ENCODE assay signal across 10 cellular contexts in the genomic region with DNA sequence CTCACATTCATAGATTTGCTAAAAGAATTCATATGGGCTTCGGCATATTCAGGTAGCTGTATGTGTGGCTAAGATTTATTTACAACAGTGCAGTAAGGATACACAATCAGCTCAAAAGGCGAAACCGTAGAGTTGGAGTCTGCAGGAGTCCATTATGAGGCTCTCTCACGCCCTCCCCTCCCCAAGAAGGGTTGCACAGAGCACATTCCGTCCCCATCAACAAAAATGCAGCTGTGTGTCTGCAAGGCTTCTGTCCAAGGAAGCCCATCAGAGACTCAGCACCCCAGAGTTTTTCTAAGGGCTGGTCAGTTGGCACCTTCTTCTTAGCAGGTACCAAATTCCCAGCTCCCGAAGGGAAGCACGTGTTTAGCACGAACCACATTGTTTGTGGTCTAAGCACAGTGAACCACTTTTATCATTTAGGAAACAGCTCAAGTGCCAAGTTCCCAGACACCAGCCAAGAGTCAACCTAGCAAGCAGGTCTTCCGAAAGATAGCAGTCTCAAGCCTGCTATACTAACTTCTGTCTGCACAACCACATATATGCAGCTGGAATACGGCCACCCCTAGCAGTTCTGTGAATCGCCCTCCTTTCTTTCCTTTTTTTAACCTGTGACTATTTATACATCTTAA. TPM values are rescaled to one million over a fixed set of nuclear protein-coding genes. Genes with fewer than 3 reads are reported as not detected.
DNase-seq lines count a peak whose midpoint lies in the region; ATAC-seq, FAIRE-seq and TF ChIP-seq lines count a peak whose summit lies in the region.
"Had no signal": no experiment of that assay in that cellular context is flagged by ENCODE, and none has a peak within 500 bp of the region (broad histone marks: within the 10 kb centered on the region; RNA-seq: fewer than 3 reads in every experiment).

No MANE protein-coding gene starts in this region.

- H2AFZ ChIP-seq in neuron (ENCODE audit: low read depth, low read length): peak overlapping the region; percentile 7

- H3K4me3 Mint-ChIP-seq in activated T-cell treated with anti-CD3 and anti-CD28 coated beads, Interleukin-2, amount 50 U/mL, for 72 hours: no peak overlapping the region
- H3K4me3 Mint-ChIP-seq: B cell had no signal

- peaks cover 13% of the 10 kb centered on the region for H3K4me1 Mint-ChIP-seq in activated T-cell treated with anti-CD3 and anti-CD28 coated beads, Interleukin-2, amount 50 U/mL, for 72 hours (ENCODE audit: low read depth)

- TF ChIP-seq POLR2A in esophagus squamous epithelium (IDR thresholded peaks at IDR 0.05): no peak

- H3K27me3 Mint-ChIP-seq in activated T-cell treated with anti-CD3 and anti-CD28 coated beads, Interleukin-2, amount 50 U/mL, for 72 hours (ENCODE audit: low read depth): no peaks in the 10 kb centered on the region

- H3K27ac ChIP-seq in esophagus squamous epithelium (peak overlapping the region; percentile 53 to 83 (median 78)), small intestine (ENCODE audit: low read depth in 1 of 2, low read length in 1 of 2) (peak overlapping the region in 1 of 2 donors; percentile 77)

- peaks cover 8 to 9% of the 10 kb centered on the region in 2 donors for H3K9me3 Mint-ChIP-seq in activated T-cell treated with anti-CD3 and anti-CD28 coated beads, Interleukin-2, amount 50 U/mL, for 72 hours

- no peak overlapping the region for H3K4me3 ChIP-seq in esophagus squamous epithelium
- no peak overlapping the region for H3K4me3 ChIP-seq in neuron (ENCODE audit: low read length)
- H3K4me3 ChIP-seq in small intestine (ENCODE audit: low read depth in 1 of 2, low read length in 2 of 2): no peak overlapping the region
- H3K4me3 ChIP-seq: tibial artery had no signal

- peak; percentile 27 for DNase-seq in ACHN
- DNase-seq in esophagus squamous epithelium (lab: John Stamatoyannopoulos, UW): no peak
- no peak for DNase-seq in small intestine
- DNase-seq in activated T-cell treated with anti-CD3 and anti-CD28 coated beads, Interleukin-2, amount 50 U/mL, for 72 hours: no peak

- ATAC-seq in SK-N-SH treated with all-trans-retinoic acid at 6 μM for 48 hours (peak; percentile 2; the same call in 2 of the 3 replicates), HG02885 (IDR thresholded peaks at IDR 0.05; ENCODE audit: poor library complexity, unreplicated experiment) (no peak), HG02642 (IDR thresholded peaks at IDR 0.05; ENCODE audit: poor library complexity, unreplicated experiment) (no peak)
- ATAC-seq in activated T-cell treated with anti-CD3 and anti-CD28 coated beads, Interleukin-2, amount 50 U/mL, for 72 hours (replicated peaks in 1 of 2): no peak

- in situ Hi-C loops in ACHN (cut with HindIII; ENCODE audit: low pct_ligation_motif_present, low pct_unique_long_range_greater_than_20kb, low sequenced_read_pairs): no loop called here

- no peak for FAIRE-seq in small intestine (lab: Jason Lieb, UNC)

- intact Hi-C loops in esophagus squamous epithelium (cut with DNase I): no loop called here

- 61 to 67% methylated on average over 8 to 9 of the region's 11 CpGs for WGBS in esophagus squamous epithelium, 2 donors
- WGBS in small intestine, 3 donors: 66 to 85% (median 84%) methylated on average over 11 of the region's 11 CpGs

- H3K27ac Mint-ChIP-seq in activated T-cell treated with anti-CD3 and anti-CD28 coated beads, Interleukin-2, amount 50 U/mL, for 72 hours: no peak overlapping the region
- H3K27ac Mint-ChIP-seq: B cell had no signal

- H3K36me3 Mint-ChIP-seq in activated T-cell treated with anti-CD3 and anti-CD28 coated beads, Interleukin-2, amount 50 U/mL, for 72 hours (ENCODE audit: insufficient read depth in 2 of 2): peaks cover 11 to 13% of the 10 kb centered on the region in 2 donors

- H3K9me3 ChIP-seq in esophagus squamous epithelium: peaks cover 0 to 3% (median 0%) of the 10 kb centered on the region in 3 donors
- peaks cover 3% of the 10 kb centered on the region for H3K9me3 ChIP-seq in neuron (ENCODE audit: low read length)
- no peaks in the 10 kb centered on the region for H3K9me3 ChIP-seq in small intestine (ENCODE audit: control insufficient read depth, low read depth)
- H3K9me3 ChIP-seq: tibial artery had no signal

- H3K27me3 ChIP-seq in esophagus squamous epithelium (no peaks in the 10 kb centered on the region), neuron (ENCODE audit: insufficient read depth, low read length) (no peaks in the 10 kb centered on the region), small intestine (ENCODE audit: control insufficient read depth in 2 of 2, insufficient read depth in 2 of 2, low read length in 2 of 2) (no peaks in the 10 kb centered on the region)
- H3K27me3 ChIP-seq: tibial artery had no signal

- no peaks in the 10 kb centered on the region for H3K36me3 ChIP-seq in esophagus squamous epithelium
- no peaks in the 10 kb centered on the region for H3K36me3 ChIP-seq in neuron (ENCODE audit: insufficient read depth, low read length)
- no peaks in the 10 kb centered on the region for H3K36me3 ChIP-seq in small intestine (ENCODE audit: control insufficient read depth in 2 of 2, insufficient read depth in 2 of 2, low read length in 2 of 2)
- H3K36me3 ChIP-seq: tibial artery had no signal

- peaks cover 10 to 34% (median 26%) of the 10 kb centered on the region in 3 donors for H3K4me1 ChIP-seq in esophagus squamous epithelium
- peaks cover 52% of the 10 kb centered on the region for H3K4me1 ChIP-seq in neuron (ENCODE audit: insufficient read depth, low read length)
- H3K4me1 ChIP-seq in small intestine (ENCODE audit: control insufficient read depth in 2 of 2, insufficient read depth in 1 of 2, low read depth in 1 of 2, low read length in 1 of 2): no peaks in the 10 kb centered on the region

- TF ChIP-seq CTCF in esophagus squamous epithelium (IDR thresholded peaks at IDR 0.05): no peak

TF ChIP-seq in SK-N-SH treated with all-trans-retinoic acid at 6 μM for 48 hours, 23 proteins besides CTCF, POLR2A, EP300 and RAD21:
- TF ChIP-seq GLIS3 (CRISPR knock-in tag; IDR thresholded peaks at IDR 0.05) (no peak), TCF4 (CRISPR knock-in tag; IDR thresholded peaks at IDR 0.05; ENCODE audit: borderline replicate concordance) (no peak), ARNTL (CRISPR knock-in tag; IDR thresholded peaks at IDR 0.05; ENCODE audit: borderline replicate concordance, low read depth) (no peak), ZFP3 (CRISPR knock-in tag; IDR thresholded peaks at IDR 0.05) (no peak)
- TF ChIP-seq, protein P1, sequence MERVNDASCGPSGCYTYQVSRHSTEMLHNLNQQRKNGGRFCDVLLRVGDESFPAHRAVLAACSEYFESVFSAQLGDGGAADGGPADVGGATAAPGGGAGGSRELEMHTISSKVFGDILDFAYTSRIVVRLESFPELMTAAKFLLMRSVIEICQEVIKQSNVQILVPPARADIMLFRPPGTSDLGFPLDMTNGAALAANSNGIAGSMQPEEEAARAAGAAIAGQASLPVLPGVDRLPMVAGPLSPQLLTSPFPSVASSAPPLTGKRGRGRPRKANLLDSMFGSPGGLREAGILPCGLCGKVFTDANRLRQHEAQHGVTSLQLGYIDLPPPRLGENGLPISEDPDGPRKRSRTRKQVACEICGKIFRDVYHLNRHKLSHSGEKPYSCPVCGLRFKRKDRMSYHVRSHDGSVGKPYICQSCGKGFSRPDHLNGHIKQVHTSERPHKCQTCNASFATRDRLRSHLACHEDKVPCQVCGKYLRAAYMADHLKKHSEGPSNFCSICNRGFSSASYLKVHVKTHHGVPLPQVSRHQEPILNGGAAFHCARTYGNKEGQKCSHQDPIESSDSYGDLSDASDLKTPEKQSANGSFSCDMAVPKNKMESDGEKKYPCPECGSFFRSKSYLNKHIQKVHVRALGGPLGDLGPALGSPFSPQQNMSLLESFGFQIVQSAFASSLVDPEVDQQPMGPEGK (CRISPR knock-in tag; IDR thresholded peaks at IDR 0.05; ENCODE audit: borderline replicate concordance): no peak

RNA-seq across cellular contexts. Expression of gene MEAK7, which starts 28.5 kb away (rescaled TPM):
- total RNA-seq in esophagus squamous epithelium: 10 to 100 TPM; 20.2 to 35.9 (median 29.9) TPM
- 1 to 10 TPM; 7.3 to 7.5 (median 7.4) TPM for polyA plus RNA-seq in small intestine
- total RNA-seq in activated T-cell treated with anti-CD3 and anti-CD28 coated beads, Interleukin-2, amount 50 U/mL, for 72 hours: 10 to 100 TPM; 15.6 to 27.9 TPM
